8 cellular contexts compared by ENCODE assay signal in genomic region chr6:33192671-33193602, GRCh38. TPM values are rescaled to one million over a fixed set of nuclear protein-coding genes. Genes with fewer than 3 reads are reported as not detected.
DNase-seq lines count a peak whose midpoint lies in the region; ATAC-seq and TF ChIP-seq lines count a peak whose summit lies in the region.

No MANE protein-coding gene starts in this region.

- no peaks in the 10 kb centered on the region for H3K9me2 ChIP-seq in SK-N-SH

- peaks cover 17 to 38% of the 10 kb centered on the region in 2 experiments for H3K36me3 ChIP-seq in SK-N-SH (replicated peaks in 1 of 2; ENCODE audit: control insufficient read depth in 1 of 2, insufficient read depth in 2 of 2, low read length in 1 of 2)
- H3K36me3 ChIP-seq in iPS-20b (ENCODE audit: insufficient read depth, low read depth, low read length), result peaks cover 31% of the 10 kb centered on the region
- H3K36me3 ChIP-seq in skeletal muscle tissue (ENCODE audit: control insufficient read depth in 3 of 3, insufficient read depth in 3 of 3, low read length in 3 of 3), result peaks cover 23 to 37% (median 35%) of the 10 kb centered on the region in 3 donors

- H3K9ac ChIP-seq in SK-N-SH (no peak overlapping the region), iPS-20b (ENCODE audit: low read depth, low read length) (peak overlapping the region; percentile 48; the same call in 1 of the 2 replicates), skeletal muscle tissue (ENCODE audit: low read depth in 1 of 3, low read length in 3 of 3) (peak overlapping the region; percentile 70 to 83 (median 70))

- H3K4me2 ChIP-seq in SK-N-SH, result 0 out of 2 replicates have a peak overlapping the region, but pooled peaks have one; percentile 29

- no peak overlapping the region for H3K27ac ChIP-seq in SK-N-SH (ENCODE audit: low read depth in 2 of 2, low read length in 1 of 2)
- H3K27ac ChIP-seq in iPS-20b (ENCODE audit: low read length), result no peak overlapping the region
- peak overlapping the region; percentile 19 for H3K27ac ChIP-seq in skeletal muscle tissue (ENCODE audit: low read depth, low read length)

- H3K4me3 ChIP-seq in SK-N-SH (ENCODE audit: low read depth in 2 of 2, low read length in 1 of 2) (no peak overlapping the region; a peak in 1 of 4 replicates), iPS-20b (ENCODE audit: low read length) (peak overlapping the region; percentile 79), skeletal muscle tissue (ENCODE audit: low read length in 3 of 3) (peak overlapping the region; percentile 77 to 80 (median 78))

- no peak overlapping the region for H2AFZ ChIP-seq in SK-N-SH (ENCODE audit: low read depth)

- peaks cover 0 to 22% of the 10 kb centered on the region in 2 experiments; a peak in 1 of 4 replicates for H3K4me1 ChIP-seq in SK-N-SH (ENCODE audit: control insufficient read depth in 1 of 2, insufficient read depth in 2 of 2, low read depth in 1 of 2, low read length in 1 of 2)
- H3K4me1 ChIP-seq in iPS-20b (ENCODE audit: insufficient read depth, low read length), result peaks cover 6% of the 10 kb centered on the region; the same call in 1 of the 2 replicates
- H3K4me1 ChIP-seq in skeletal muscle tissue (ENCODE audit: control insufficient read depth in 3 of 3, insufficient read depth in 3 of 3, low read length in 3 of 3), result peaks cover 21 to 36% (median 24%) of the 10 kb centered on the region in 3 donors

- ATAC-seq in SK-N-SH treated with all-trans-retinoic acid at 6 μM for 48 hours (no peak; the same call in 2 of the 3 replicates), GM21619 (IDR thresholded peaks at IDR 0.05; ENCODE audit: unreplicated experiment) (no peak)

- H3K9me3 ChIP-seq in SK-N-SH (no peaks in the 10 kb centered on the region), iPS-20b (ENCODE audit: insufficient read depth, low read depth, low read length) (no peaks in the 10 kb centered on the region), skeletal muscle tissue (ENCODE audit: control insufficient read depth in 3 of 3, low read length in 3 of 3) (no peaks in the 10 kb centered on the region)

- CTCF ChIA-PET in SK-N-SH (lab: Yijun Ruan, JAX), result interaction anchor here (0.8 to 1.9 kb wide), 6 partner anchors 15 to 62 kb away, joined by 3 to 10 read pairs (median 4); no protein-coding TSS in a partner anchor

- no peak for TF ChIP-seq EP300 in SK-N-SH (IDR thresholded peaks at IDR 0.05; ENCODE audit: borderline replicate concordance in 1 of 2, low read depth in 1 of 2, low read length in 1 of 2)

- H3F3A ChIP-seq in SK-N-SH (replicated peaks; ENCODE audit: insufficient read depth), result peaks cover 10% of the 10 kb centered on the region

- peaks cover 8% of the 10 kb centered on the region for H4K20me1 ChIP-seq in SK-N-SH (ENCODE audit: insufficient read depth)

- no peak for TF ChIP-seq RAD21 in SK-N-SH (IDR thresholded peaks at IDR 0.05; ENCODE audit: low read length)

- TF ChIP-seq CTCF in SK-N-SH (IDR thresholded peaks at IDR 0.05), result no peak

- POLR2A ChIA-PET in SK-N-SH (lab: Yijun Ruan, JAX), result no interaction called here

- no peaks in the 10 kb centered on the region for H3K27me3 ChIP-seq in SK-N-SH (ENCODE audit: insufficient read depth)
- peaks cover 40% of the 10 kb centered on the region for H3K27me3 ChIP-seq in iPS-20b (ENCODE audit: insufficient read depth, low read length)
- H3K27me3 ChIP-seq in skeletal muscle tissue (ENCODE audit: control insufficient read depth in 3 of 3, insufficient read depth in 3 of 3, low read length in 3 of 3), result peaks cover 3 to 10% (median 6%) of the 10 kb centered on the region in 3 donors

- peaks cover 7% of the 10 kb centered on the region for H3K79me2 ChIP-seq in SK-N-SH (ENCODE audit: insufficient read depth)

- DNase-seq in SK-N-SH (peak; percentile 75), astrocyte of the hippocampus (ENCODE audit: low read depth, low spot score) (peak; percentile 60), hepatic stellate cell (ENCODE audit: low spot score) (no peak), cortex of kidney (lab: John Stamatoyannopoulos, UW) (no peak)

- 44% methylated on average over 31 of the region's 72 CpGs for WGBS in SK-N-SH (ENCODE audit: low lambda C conversion rate)

TF ChIP-seq in SK-N-SH, 30 proteins besides CTCF, POLR2A, EP300 and RAD21 (continues in another document):
- TF ChIP-seq JUND (IDR thresholded peaks at IDR 0.05) (no peak), MEF2A (IDR thresholded peaks at IDR 0.05; ENCODE audit: borderline replicate concordance, low read depth) (no peak), RCOR1 (IDR thresholded peaks at IDR 0.05; ENCODE audit: low read length) (no peak), TCF12 (IDR thresholded peaks at IDR 0.05) (no peak)
- TF ChIP-seq, protein P1, sequence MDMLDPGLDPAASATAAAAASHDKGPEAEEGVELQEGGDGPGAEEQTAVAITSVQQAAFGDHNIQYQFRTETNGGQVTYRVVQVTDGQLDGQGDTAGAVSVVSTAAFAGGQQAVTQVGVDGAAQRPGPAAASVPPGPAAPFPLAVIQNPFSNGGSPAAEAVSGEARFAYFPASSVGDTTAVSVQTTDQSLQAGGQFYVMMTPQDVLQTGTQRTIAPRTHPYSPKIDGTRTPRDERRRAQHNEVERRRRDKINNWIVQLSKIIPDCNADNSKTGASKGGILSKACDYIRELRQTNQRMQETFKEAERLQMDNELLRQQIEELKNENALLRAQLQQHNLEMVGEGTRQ (IDR thresholded peaks at IDR 0.05; ENCODE audit: borderline replicate concordance, low read depth, low read length), result no peak

TF ChIP-seq in SK-N-SH treated with all-trans-retinoic acid at 6 μM for 48 hours, 23 proteins besides CTCF, POLR2A, EP300 and RAD21 (continues in another document):
- TF ChIP-seq RARB (CRISPR knock-in tag; IDR thresholded peaks at IDR 0.05) (no peak), PATZ1 (CRISPR knock-in tag; IDR thresholded peaks at IDR 0.05; ENCODE audit: borderline replicate concordance) (no peak), BACH2 (CRISPR knock-in tag; IDR thresholded peaks at IDR 0.05; ENCODE audit: borderline replicate concordance) (no peak), ZNF565 (CRISPR knock-in tag; conservative IDR thresholded peaks at IDR 0.05; ENCODE audit: low read depth) (no peak), ZFP30 (CRISPR knock-in tag; IDR thresholded peaks at IDR 0.05) (no peak), POU6F1 (CRISPR knock-in tag; IDR thresholded peaks at IDR 0.05; ENCODE audit: borderline replicate concordance, low read depth) (no peak), ISL1 (CRISPR knock-in tag; IDR thresholded peaks at IDR 0.05) (no peak), OSR1 (CRISPR knock-in tag; IDR thresholded peaks at IDR 0.05) (no peak), SNAI2 (CRISPR knock-in tag; IDR thresholded peaks at IDR 0.05) (no peak), ESRRG (CRISPR knock-in tag; IDR thresholded peaks at IDR 0.05) (no peak)

RNA-seq across cellular contexts. Expression of gene COL11A2, which starts 0.7 kb away (rescaled TPM):
- 0.99 and 1.1 TPM in 2 replicates for polyA plus RNA-seq in SK-N-SH (2012; rRNA removed)
- 0.17 and 0.30 TPM in 2 replicates for polyA plus RNA-seq in SK-N-SH (2012; cell fraction: cytosol; rRNA removed)
- 11.9 TPM in 2 replicates for polyA plus RNA-seq in SK-N-SH (2012; cell fraction: nucleus; rRNA removed)
- 28.7 TPM for total RNA-seq in skeletal muscle tissue

RNA-seq across cellular contexts. Expression of gene RXRB, which starts 7.5 kb away (rescaled TPM):
- polyA plus RNA-seq in SK-N-SH (2012; rRNA removed), result 45.8 and 61.0 TPM in 2 replicates
- 17.8 and 27.5 TPM in 2 replicates for polyA plus RNA-seq in SK-N-SH (2012; cell fraction: cytosol; rRNA removed)
- polyA plus RNA-seq in SK-N-SH (2012; cell fraction: nucleus; rRNA removed), result 154 and 237 TPM in 2 replicates
- total RNA-seq in skeletal muscle tissue, result 17.7 TPM

RNA-seq across cellular contexts. Expression of gene SLC39A7, which starts 7.7 kb away (rescaled TPM):
- polyA plus RNA-seq in SK-N-SH (2012; rRNA removed), result 129 and 138 TPM in 2 replicates
- 125 and 141 TPM in 2 replicates for polyA plus RNA-seq in SK-N-SH (2012; cell fraction: cytosol; rRNA removed)
- polyA plus RNA-seq in SK-N-SH (2012; cell fraction: nucleus; rRNA removed), result 115 and 121 TPM in 2 replicates
- 53.2 TPM for total RNA-seq in skeletal muscle tissue

RNA-seq across cellular contexts. Expression of gene HSD17B8, which starts 11.5 kb away (rescaled TPM):
- 33.5 and 37.5 TPM in 2 replicates for polyA plus RNA-seq in SK-N-SH (2012; rRNA removed)
- polyA plus RNA-seq in SK-N-SH (2012; cell fraction: cytosol; rRNA removed), result 21.5 and 28.7 TPM in 2 replicates
- 51.3 and 79.0 TPM in 2 replicates for polyA plus RNA-seq in SK-N-SH (2012; cell fraction: nucleus; rRNA removed)
- 15.7 TPM for total RNA-seq in skeletal muscle tissue

RNA-seq across cellular contexts. Expression of gene RING1, which starts 15.4 kb away (rescaled TPM):
- polyA plus RNA-seq in SK-N-SH (2012; rRNA removed), result 55.1 and 61.3 TPM in 2 replicates
- 30.4 and 40.3 TPM in 2 replicates for polyA plus RNA-seq in SK-N-SH (2012; cell fraction: cytosol; rRNA removed)
- 158 and 191 TPM in 2 replicates for polyA plus RNA-seq in SK-N-SH (2012; cell fraction: nucleus; rRNA removed)
- total RNA-seq in skeletal muscle tissue, result 20.4 TPM

Comparison
In these comparisons a context has a peak if more than half of its experiments do, and no peak if none do; other contexts are left out.
1. DNase-seq: peak in SK-N-SH (single experiment) and astrocyte of the hippocampus (single experiment); none in hepatic stellate cell (single experiment) and cortex of kidney (single experiment).
2. H3K4me3 ChIP-seq: peak in iPS-20b (single experiment) and skeletal muscle tissue (3 of 3); none in SK-N-SH (0 of 2).